29 cellular contexts compared by ENCODE assay signal in genomic region chr5:5933651-5934050, GRCh38.
DNase-seq lines count a peak whose midpoint lies in the region; ATAC-seq and TF ChIP-seq lines count a peak whose summit lies in the region.
"Had no signal": no experiment of that assay in that cellular context is flagged by ENCODE, and none has a peak within 500 bp of the region (broad histone marks: within the 10 kb centered on the region; RNA-seq: fewer than 3 reads in every experiment).

No MANE protein-coding gene starts in this region.

- H3K4me1 ChIP-seq in GM23338 (ENCODE audit: insufficient read depth): no peaks in the 10 kb centered on the region
- H3K4me1 ChIP-seq in PC-3 (ENCODE audit: insufficient read depth, low read length): no peaks in the 10 kb centered on the region
- no peaks in the 10 kb centered on the region for H3K4me1 ChIP-seq in endodermal cell (ENCODE audit: control insufficient read depth, insufficient read depth, low read length)
- H3K4me1 ChIP-seq: SJSA1 had no signal

- H3K9me3 ChIP-seq in PC-3 (ENCODE audit: low read length): no peaks in the 10 kb centered on the region
- no peaks in the 10 kb centered on the region for H3K9me3 ChIP-seq in endodermal cell (ENCODE audit: control insufficient read depth, low read length)
- H3K9me3 ChIP-seq: SJSA1 had no signal

- H2AFZ ChIP-seq in GM23338: no peak overlapping the region
- H2AFZ ChIP-seq in PC-3 (ENCODE audit: low read length): no peak overlapping the region; the same call in 1 of the 2 replicates

- POLR2A ChIA-PET in PC-3 (lab: Charles Lee; ENCODE audit: unreplicated experiment): no interaction called here

- ATAC-seq in GM23338 (peak; percentile 63), PC-3 (no peak), HG02623 (IDR thresholded peaks at IDR 0.05; ENCODE audit: unreplicated experiment) (no peak)
- ATAC-seq: T-cell had no signal

- no peaks in the 10 kb centered on the region; the same call in 1 of the 2 replicates for H3K9me2 ChIP-seq in GM23338 (ENCODE audit: insufficient read depth)
- H3K9me2 ChIP-seq in PC-3 (replicated peaks; ENCODE audit: low read length): no peaks in the 10 kb centered on the region

- H3K4me3 Mint-ChIP-seq in GM23338 (no peak overlapping the region), endodermal cell (no peak overlapping the region), nephron progenitor cell (no peak overlapping the region)
- H3K4me3 Mint-ChIP-seq: B cell, CD14-positive monocyte, T-cell had no signal

- H3K27me3 ChIP-seq in GM23338 (ENCODE audit: insufficient read depth) (no peaks in the 10 kb centered on the region), PC-3 (ENCODE audit: low read length) (peaks cover 88% of the 10 kb centered on the region), endodermal cell (ENCODE audit: control insufficient read depth, insufficient read depth, low read length, poor library complexity, severe bottlenecking) (peaks cover 4% of the 10 kb centered on the region)
- H3K27me3 ChIP-seq: SJSA1 had no signal

- no peak overlapping the region for H3K27ac Mint-ChIP-seq in GM23338
- no peak overlapping the region for H3K27ac Mint-ChIP-seq in endodermal cell
- H3K27ac Mint-ChIP-seq in nephron progenitor cell: peak overlapping the region; percentile 43
- H3K27ac Mint-ChIP-seq: B cell; CD14-positive monocyte; CD8-positive, alpha-beta memory T cell; T-cell had no signal

- H3K4me1 Mint-ChIP-seq in GM23338: no peaks in the 10 kb centered on the region
- no peaks in the 10 kb centered on the region for H3K4me1 Mint-ChIP-seq in endodermal cell
- H3K4me1 Mint-ChIP-seq in nephron progenitor cell: peaks cover 9% of the 10 kb centered on the region
- H3K4me1 Mint-ChIP-seq: B cell; CD14-positive monocyte; CD8-positive, alpha-beta memory T cell; T-cell had no signal

- H3K27ac ChIP-seq in GM23338 (ENCODE audit: low read depth) (no peak overlapping the region), PC-3 (ENCODE audit: low read length) (no peak overlapping the region), endodermal cell (ENCODE audit: low read depth, low read length) (no peak overlapping the region)
- H3K27ac ChIP-seq: SJSA1 had no signal

- H3K36me3 ChIP-seq in GM23338 (ENCODE audit: insufficient read depth) (no peaks in the 10 kb centered on the region), PC-3 (ENCODE audit: low read depth, low read length) (no peaks in the 10 kb centered on the region), endodermal cell (ENCODE audit: control insufficient read depth, insufficient read depth, low read length) (no peaks in the 10 kb centered on the region)
- H3K36me3 ChIP-seq: SJSA1 had no signal

- H3K9me3 Mint-ChIP-seq in GM23338 (no peaks in the 10 kb centered on the region), endodermal cell (no peaks in the 10 kb centered on the region), nephron progenitor cell (no peaks in the 10 kb centered on the region)
- H3K9me3 Mint-ChIP-seq: T-cell had no signal

- TF ChIP-seq CTCF in GM23338 (conservative IDR thresholded peaks at IDR 0.05; ENCODE audit: low read depth in 2 of 2) (peak; percentile 24 to 45; a peak in 3 of 4 replicates), PC-3 (conservative IDR thresholded peaks at IDR 0.05; ENCODE audit: low read depth, low read length) (peak; percentile 53), endodermal cell (conservative IDR thresholded peaks at IDR 0.05) (peak; percentile 63), nephron progenitor cell (IDR thresholded peaks at IDR 0.05) (no peak)

- H3K9ac ChIP-seq in PC-3 (ENCODE audit: low read length) (no peak overlapping the region), endodermal cell (ENCODE audit: extremely low read depth, low read length, poor library complexity, severe bottlenecking) (no peak overlapping the region)

- no peak overlapping the region for H3K4me2 ChIP-seq in GM23338
- H3K4me2 ChIP-seq in PC-3 (ENCODE audit: low read length): no peak overlapping the region

- H3K4me3 ChIP-seq in GM23338 (no peak overlapping the region), PC-3 (ENCODE audit: low read length) (no peak overlapping the region), endodermal cell (ENCODE audit: low read length) (no peak overlapping the region)
- H3K4me3 ChIP-seq: SJSA1 had no signal

- H3K27me3 Mint-ChIP-seq in GM23338 (ENCODE audit: insufficient read depth, low read depth, poor library complexity) (no peaks in the 10 kb centered on the region), endodermal cell (ENCODE audit: insufficient read depth) (peaks cover 17% of the 10 kb centered on the region), nephron progenitor cell (ENCODE audit: low read depth, poor library complexity) (peaks cover 22% of the 10 kb centered on the region)

- H3K79me2 ChIP-seq in GM23338 (replicated peaks; ENCODE audit: insufficient read depth): no peaks in the 10 kb centered on the region
- no peaks in the 10 kb centered on the region for H3K79me2 ChIP-seq in PC-3 (ENCODE audit: low read length)

- no peaks in the 10 kb centered on the region for H3F3A ChIP-seq in GM23338 (replicated peaks; ENCODE audit: low read depth)
- no peaks in the 10 kb centered on the region for H3F3A ChIP-seq in PC-3 (ENCODE audit: low read length, unreplicated experiment)

- intact Hi-C loops in PC-3 (cut with micrococcal nuclease): no loop called here

- CTCF ChIA-PET in PC-3 (lab: Charles Lee): no interaction called here

- DNase-seq in GM23338 (ENCODE audit: low spot score): peak; percentile 28
- DNase-seq in PC-3: no peak
- peak; percentile 55 for DNase-seq in endodermal cell
- no peak for DNase-seq in nephron progenitor cell
- no peak for DNase-seq in NCI-H1436 treated with DMSO at 0.1 percent for 48 hours (lab: John Stamatoyannopoulos, UW)
- no peak for DNase-seq in activated naive CD4-positive, alpha-beta T cell treated with anti-CD3 and anti-CD28 coated beads, Interleukin-2, amount 50 U/mL, for 16 hours
- DNase-seq: CD8-positive, alpha-beta memory T cell; DMS 273 treated with DMSO at 0.1 percent for 48 hours; DMS79; EL; GF-D8; IMR-90; KG1; NCI-H1048; NCI-H1417; NCI-H1694 treated with DMSO at 0.1 percent for 48 hours; NCI-H2081; NCI-H2171; NCI-H226; NCI-H510A treated with DMSO at 0.1 percent for 48 hours; NCI-H748 treated with DMSO at 0.1 percent for 48 hours; NK-92 treated with Interleukin-12 subunit alpha and Interleukin-12 subunit beta, amount 100 ng/mL, for 24 hours; Right ventricle myocardium superior; RPMI8226; T-cell had no signal

- BruUV-seq in PC-3 (replicated peaks; lab: Mats Ljungman, UMichigan): no TSS peak

- H4K20me1 ChIP-seq in GM23338 (replicated peaks; ENCODE audit: insufficient read depth): no peaks in the 10 kb centered on the region
- H4K20me1 ChIP-seq in PC-3 (ENCODE audit: low read length): no peaks in the 10 kb centered on the region

- H3K36me3 Mint-ChIP-seq in GM23338 (ENCODE audit: low read depth): no peaks in the 10 kb centered on the region
- H3K36me3 Mint-ChIP-seq in endodermal cell (ENCODE audit: low read depth): no peaks in the 10 kb centered on the region
- H3K36me3 Mint-ChIP-seq in nephron progenitor cell (ENCODE audit: low read depth): no peaks in the 10 kb centered on the region
- H3K36me3 Mint-ChIP-seq: CD14-positive monocyte; CD8-positive, alpha-beta memory T cell; T-cell had no signal

- 79 to 80% methylated on average over 1 to 3 of the region's 3 CpGs for WGBS in endodermal cell (ENCODE audit: insufficient coverage in 1 of 2, insufficient read length in 1 of 2), 2 experiments

TF ChIP-seq in GM23338, 12 proteins besides CTCF, POLR2A, EP300 and RAD21:
- TF ChIP-seq POLR2AphosphoS5 (IDR thresholded peaks at IDR 0.05; ENCODE audit: low read depth): no peak
- TF ChIP-seq REST (IDR thresholded peaks at IDR 0.05; ENCODE audit: unreplicated experiment): no peak
- no peak for TF ChIP-seq EZH2 (IDR thresholded peaks at IDR 0.05; ENCODE audit: low read depth, unreplicated experiment)
- no peak for TF ChIP-seq ZNF331 (CRISPR knock-in tag; IDR thresholded peaks at IDR 0.05; ENCODE audit: low read depth)
- no peak for TF ChIP-seq NANOG (IDR thresholded peaks at IDR 0.05; ENCODE audit: borderline replicate concordance)
- no peak for TF ChIP-seq CREB1 (CRISPR knock-in tag; IDR thresholded peaks at IDR 0.05; ENCODE audit: low read depth)

Comparison
In these comparisons a context has a peak if more than half of its experiments do, and no peak if none do; other contexts are left out.
1. DNase-seq: peak in GM23338 (single experiment) and endodermal cell (single experiment); none in PC-3 (single experiment), nephron progenitor cell (single experiment), NCI-H1436 treated with DMSO at 0.1 percent for 48 hours (single experiment) and activated naive CD4-positive, alpha-beta T cell treated with anti-CD3 and anti-CD28 coated beads, Interleukin-2, amount 50 U/mL, for 16 hours (single experiment).